30 cellular contexts compared by ENCODE assay signal in genomic region chr3:16189201-16189600, GRCh38. TPM values are rescaled to one million over a fixed set of nuclear protein-coding genes. Genes with fewer than 3 reads are reported as not detected.
"Had no signal": no experiment of that assay in that cellular context is flagged by ENCODE, and none has a peak within 500 bp of the region (broad histone marks: within the 10 kb centered on the region; RNA-seq: fewer than 3 reads in every experiment).

No MANE protein-coding gene starts in this region.

- FAIRE-seq: TTC549 had no signal

- H3K9me3 ChIP-seq: ascending aorta, SJSA1, SK-N-SH had no signal

- H3K36me3 Mint-ChIP-seq: activated naive CD4-positive, alpha-beta T cell treated with anti-CD3 and anti-CD28 coated beads, Interleukin-2, amount 50 U/mL, for 24 hours; activated naive CD8-positive, alpha-beta T cell treated with anti-CD3 and anti-CD28 coated beads, Interleukin-2, amount 10 ng/mL, durations not matched to agents 7 days and 5 days had no signal

- H3K4me1 Mint-ChIP-seq: activated CD4-positive, alpha-beta T cell treated with anti-CD3 and anti-CD28 coated beads, Interleukin-2, amount 10 ng/mL, durations not matched to agents 24 days and 14 days; activated naive CD4-positive, alpha-beta T cell treated with anti-CD3 and anti-CD28 coated beads, Interleukin-2, amount 50 U/mL, for 24 hours had no signal

- H3K27ac ChIP-seq: ascending aorta, SJSA1 had no signal

- H3K9me3 Mint-ChIP-seq: activated CD4-positive, alpha-beta T cell treated with anti-CD3 and anti-CD28 coated beads, Interleukin-2, amount 10 ng/mL, durations not matched to agents 24 days and 14 days; activated CD8-positive, alpha-beta T cell treated with anti-CD3 and anti-CD28 coated beads for 36 hours; activated naive CD4-positive, alpha-beta T cell treated with anti-CD3 and anti-CD28 coated beads, Interleukin-2, amount 50 U/mL, for 24 hours; activated naive CD8-positive, alpha-beta T cell treated with anti-CD3 and anti-CD28 coated beads, Interleukin-2, amount 10 ng/mL, durations not matched to agents 7 days and 5 days; activated T-helper 2 cell treated with anti-CD3 and anti-CD28 coated beads, Interferon-gamma antibody, Interleukin-2, Interleukin-4, amounts not matched to agents 10 μg/mL and 5 μg/mL and 100 μg/mL, durations not matched to agents 14 hours and 24 hours and 36 hours; T-helper 1 cell treated with Interleukin-12 subunit alpha and Interleukin-12 subunit beta and Interleukin-4 antibody, amounts not matched to agents 30 μg/mL and 1 μg/mL, for 36 hours; T-helper 2 cell treated with Interferon-gamma antibody and Interleukin-4, amounts not matched to agents 5 μg/mL and 100 μg/mL, for 36 hours had no signal

- H3K4me2 ChIP-seq: SK-N-SH had no signal

- H3K9ac ChIP-seq: SK-N-SH had no signal

- H3K4me3 Mint-ChIP-seq: activated CD4-positive, alpha-beta T cell treated with anti-CD3 and anti-CD28 coated beads, Interleukin-2, amount 10 ng/mL, durations not matched to agents 24 days and 14 days; activated CD8-positive, alpha-beta T cell treated with anti-CD3 and anti-CD28 coated beads for 36 hours; activated naive CD4-positive, alpha-beta T cell treated with anti-CD3 and anti-CD28 coated beads, Interleukin-2, amount 50 U/mL, for 24 hours; activated naive CD8-positive, alpha-beta T cell treated with anti-CD3 and anti-CD28 coated beads, Interleukin-2, amount 10 ng/mL, durations not matched to agents 7 days and 5 days; T-helper 1 cell treated with Interleukin-12 subunit alpha and Interleukin-12 subunit beta and Interleukin-4 antibody, amounts not matched to agents 30 μg/mL and 1 μg/mL, for 36 hours; T-helper 2 cell treated with Interferon-gamma antibody and Interleukin-4, amounts not matched to agents 5 μg/mL and 100 μg/mL, for 36 hours had no signal

- H3K4me1 ChIP-seq: ascending aorta had no signal

- DNase-seq: activated CD4-positive, alpha-beta T cell treated with anti-CD3 and anti-CD28 coated beads, Interleukin-2, amount 10 ng/mL, durations not matched to agents 24 days and 14 days; activated CD4-positive, alpha-beta T cell treated with anti-CD3 and anti-CD28 coated beads, Interleukin-2, amount 50 U/mL, for 4 hours; activated CD8-positive, alpha-beta T cell treated with anti-CD3 and anti-CD28 coated beads for 36 hours; activated gamma-delta T cell; activated naive CD4-positive, alpha-beta T cell treated with Interleukin-2 at 50 U/mL for 16 hours; activated naive CD8-positive, alpha-beta T cell treated with anti-CD3 and anti-CD28 coated beads, Interleukin-2, amount 10 ng/mL, durations not matched to agents 7 days and 5 days; activated T-cell treated with anti-CD3 and anti-CD28 coated beads, Interleukin-2, amount 50 U/mL, for 1 hour; amygdala; Karpas-422; KBM-7; NCI-H1048; NCI-H1105 treated with DMSO at 0.1 percent for 48 hours; NCI-H1436; NCI-H1694; NCI-H1930; NCI-H2081 treated with DMSO at 0.1 percent for 48 hours; NCI-H226; NCI-H446 treated with DMSO at 0.1 percent for 48 hours; NCI-H524; SHP77 treated with DMSO at 0.1 percent for 48 hours; SK-N-SH had no signal

- H3K27me3 ChIP-seq: ascending aorta, SJSA1 had no signal

- H3K27ac Mint-ChIP-seq: activated CD4-positive, alpha-beta T cell treated with anti-CD3 and anti-CD28 coated beads, Interleukin-2, amount 10 ng/mL, durations not matched to agents 24 days and 14 days; activated CD8-positive, alpha-beta T cell treated with anti-CD3 and anti-CD28 coated beads for 36 hours; activated naive CD4-positive, alpha-beta T cell treated with anti-CD3 and anti-CD28 coated beads, Interleukin-2, amount 50 U/mL, for 24 hours; activated naive CD8-positive, alpha-beta T cell treated with anti-CD3 and anti-CD28 coated beads, Interleukin-2, amount 10 ng/mL, durations not matched to agents 7 days and 5 days; activated T-helper 2 cell treated with anti-CD3 and anti-CD28 coated beads, Interferon-gamma antibody, Interleukin-2, Interleukin-4, amounts not matched to agents 10 μg/mL and 5 μg/mL and 100 μg/mL, durations not matched to agents 14 hours and 24 hours and 36 hours; T-helper 1 cell treated with Interleukin-12 subunit alpha and Interleukin-12 subunit beta and Interleukin-4 antibody, amounts not matched to agents 30 μg/mL and 1 μg/mL, for 36 hours; T-helper 2 cell treated with Interferon-gamma antibody and Interleukin-4, amounts not matched to agents 5 μg/mL and 100 μg/mL, for 36 hours had no signal

- H3K4me3 ChIP-seq: ascending aorta, SJSA1 had no signal

- H3K27me3 Mint-ChIP-seq: activated naive CD4-positive, alpha-beta T cell treated with anti-CD3 and anti-CD28 coated beads, Interleukin-2, amount 50 U/mL, for 24 hours had no signal

- H3K36me3 ChIP-seq: SJSA1 had no signal

- ATAC-seq: activated CD8-positive, alpha-beta T cell treated with anti-CD3 and anti-CD28 coated beads for 36 hours; Panc1 had no signal

RNA-seq across cellular contexts. Expression of gene GALNT15, which starts 14.7 kb away (rescaled TPM):
- total RNA-seq: activated CD4-positive, alpha-beta T cell treated with anti-CD3 and anti-CD28 coated beads, Interleukin-2, amount 10 ng/mL, durations not matched to agents 24 days and 14 days; activated CD8-positive, alpha-beta memory T cell treated with anti-CD3 and anti-CD28 coated beads for 36 hours; activated CD8-positive, alpha-beta T cell treated with anti-CD3 and anti-CD28 coated beads for 36 hours; activated naive CD8-positive, alpha-beta T cell treated with anti-CD3 and anti-CD28 coated beads, Interleukin-2, amount 10 ng/mL, durations not matched to agents 7 days and 5 days; activated T-helper 2 cell treated with anti-CD3 and anti-CD28 coated beads, Interferon-gamma antibody, Interleukin-2, Interleukin-4, amounts not matched to agents 10 μg/mL and 5 μg/mL and 100 μg/mL, durations not matched to agents 14 hours and 24 hours and 36 hours had no signal
